Comparison of ENCODE assay signal across 28 cellular contexts in the genomic region with DNA sequence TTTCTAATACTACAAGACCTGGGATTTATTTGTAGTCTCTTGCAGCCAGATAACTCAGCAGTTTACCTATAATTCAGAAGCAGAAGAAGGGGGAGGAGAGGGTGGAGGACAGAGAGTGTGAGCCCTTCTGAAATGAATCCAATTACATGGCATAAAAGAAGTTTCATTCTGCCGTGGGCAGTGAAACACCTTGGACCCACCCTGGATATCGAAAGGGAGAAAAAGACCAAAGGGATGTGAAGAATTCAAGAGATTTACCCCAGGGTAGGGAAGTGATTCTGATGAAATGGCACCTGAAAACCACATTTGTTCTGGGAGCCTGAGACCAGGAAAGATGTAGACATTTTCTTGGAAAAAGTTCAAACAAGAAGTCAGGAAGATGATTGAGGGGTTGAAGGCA.
"Had no signal": no experiment of that assay in that cellular context is flagged by ENCODE, and none has a peak within 500 bp of the region (broad histone marks: within the 10 kb centered on the region; RNA-seq: fewer than 3 reads in every experiment).

No MANE protein-coding gene starts in this region.

- H3K4me1 Mint-ChIP-seq: activated B cell treated with CpG ODN at 0.5 μM for 24 hours; activated CD4-positive, alpha-beta T cell treated with anti-CD3 and anti-CD28 coated beads for 36 hours; activated naive CD8-positive, alpha-beta T cell treated with anti-CD3 and anti-CD28 coated beads for 36 hours; naive B cell; stimulated activated naive B cell treated with anti-CD40 and anti-IgM and Interleukin-4, amounts not matched to agents 10 μg/mL and 1 μg/mL and 100 μg/mL, for 72 hours; T-cell had no signal

- H3K27ac ChIP-seq: adrenal gland, body of pancreas, esophagus muscularis mucosa, heart right ventricle, left ventricle myocardium inferior, neutrophil, stomach, thyroid gland, upper lobe of right lung had no signal

- H3K9me3 ChIP-seq: adrenal gland, body of pancreas, esophagus muscularis mucosa, neutrophil, stomach, thyroid gland, upper lobe of right lung had no signal

- H3K36me3 Mint-ChIP-seq: activated naive CD8-positive, alpha-beta T cell treated with anti-CD3 and anti-CD28 coated beads for 36 hours; naive B cell; stimulated activated naive B cell treated with anti-CD40 and anti-IgM and Interleukin-4, amounts not matched to agents 10 μg/mL and 1 μg/mL and 100 μg/mL, for 72 hours; T-cell had no signal

- H3K27me3 Mint-ChIP-seq: stimulated activated naive B cell treated with anti-CD40 and anti-IgM and Interleukin-4, amounts not matched to agents 10 μg/mL and 1 μg/mL and 100 μg/mL, for 72 hours had no signal

- H3K36me3 ChIP-seq: adrenal gland, esophagus muscularis mucosa, heart right ventricle, left ventricle myocardium inferior, neutrophil, stomach, thyroid gland, upper lobe of right lung had no signal

- H3K4me3 ChIP-seq: adrenal gland, body of pancreas, esophagus muscularis mucosa, heart right ventricle, left ventricle myocardium inferior, smooth muscle cell, stomach, thyroid gland, upper lobe of right lung had no signal

- ATAC-seq: activated CD4-positive, alpha-beta T cell treated with anti-CD3 and anti-CD28 coated beads for 36 hours; activated CD8-positive, alpha-beta T cell treated with anti-CD3 and anti-CD28 coated beads, Interleukin-2, amount 10 ng/mL, durations not matched to agents 7 days and 5 days; activated T-cell treated with anti-CD3 and anti-CD28 coated beads, Interleukin-2, amount 50 U/mL, for 72 hours; body of pancreas; effector memory CD8-positive, alpha-beta T cell; heart right ventricle; stimulated activated naive B cell treated with anti-CD40 and anti-IgM and Interleukin-4, amounts not matched to agents 10 μg/mL and 1 μg/mL and 100 μg/mL, for 72 hours; T-cell; upper lobe of right lung had no signal

- H3K4me3 Mint-ChIP-seq: activated B cell treated with CpG ODN at 0.5 μM for 24 hours; activated CD4-positive, alpha-beta T cell treated with anti-CD3 and anti-CD28 coated beads for 36 hours; activated CD8-positive, alpha-beta T cell treated with anti-CD3 and anti-CD28 coated beads, Interleukin-2, amount 10 ng/mL, durations not matched to agents 7 days and 5 days; activated naive CD4-positive, alpha-beta T cell treated with anti-CD3 and anti-CD28 coated beads for 36 hours; activated naive CD8-positive, alpha-beta T cell treated with anti-CD3 and anti-CD28 coated beads for 36 hours; activated T-cell treated with anti-CD3 and anti-CD28 coated beads, Interleukin-2, amount 50 U/mL, for 72 hours; effector memory CD8-positive, alpha-beta T cell; naive B cell; nephron progenitor cell; stimulated activated naive B cell treated with anti-CD40 and anti-IgM and Interleukin-4, amounts not matched to agents 10 μg/mL and 1 μg/mL and 100 μg/mL, for 72 hours; T-cell had no signal

- H3K27me3 ChIP-seq: adrenal gland, body of pancreas, esophagus muscularis mucosa, heart right ventricle, neutrophil, stomach, thyroid gland, upper lobe of right lung had no signal

- H3K4me1 ChIP-seq: adrenal gland, esophagus muscularis mucosa, heart right ventricle, left ventricle myocardium inferior, stomach, thyroid gland, upper lobe of right lung had no signal

- H3K9me3 Mint-ChIP-seq: activated naive CD4-positive, alpha-beta T cell treated with anti-CD3 and anti-CD28 coated beads for 36 hours; activated naive CD8-positive, alpha-beta T cell treated with anti-CD3 and anti-CD28 coated beads for 36 hours; effector memory CD8-positive, alpha-beta T cell; T-cell had no signal

- DNase-seq: activated B cell treated with CpG ODN at 0.5 μM for 24 hours; activated CD4-positive, alpha-beta T cell treated with anti-CD3 and anti-CD28 coated beads for 36 hours; activated CD8-positive, alpha-beta T cell treated with anti-CD3 and anti-CD28 coated beads, Interleukin-2, amount 10 ng/mL, durations not matched to agents 7 days and 5 days; activated effector memory CD4-positive, alpha-beta T cell treated with anti-CD3 and anti-CD28 coated beads, Interleukin-2, amount 50 U/mL, for 16 hours; activated naive CD4-positive, alpha-beta T cell treated with anti-CD3 and anti-CD28 coated beads for 36 hours; activated naive CD8-positive, alpha-beta T cell treated with anti-CD3 and anti-CD28 coated beads for 36 hours; activated T-cell treated with anti-CD3 and anti-CD28 coated beads for 4 hours; activated T-cell treated with anti-CD3 and anti-CD28 coated beads, Interleukin-2, amount 50 U/mL, for 72 hours; adrenal gland; aorta; body of pancreas; cortex of kidney; effector memory CD8-positive, alpha-beta T cell; foreskin melanocyte; heart right ventricle; left ventricle myocardium inferior; naive B cell; nephron progenitor cell; stimulated activated CD4-positive, alpha-beta T cell treated with anti-CD3 and anti-CD28 coated beads, Interleukin-1b, Interleukin-23, amount 100 ng/mL, for 48 hours; stimulated activated CD4-positive, alpha-beta T cell treated with anti-CD3 and anti-CD28 coated beads, Interleukin-4, amount 100 ng/mL, for 4 hours; stimulated activated naive B cell treated with anti-CD40 and anti-IgM and Interleukin-4, amounts not matched to agents 10 μg/mL and 1 μg/mL and 100 μg/mL, for 72 hours; stomach; T-cell; thyroid gland; upper lobe of right lung had no signal

- H3K27ac Mint-ChIP-seq: activated B cell treated with CpG ODN at 0.5 μM for 24 hours; activated CD4-positive, alpha-beta T cell treated with anti-CD3 and anti-CD28 coated beads for 36 hours; activated CD8-positive, alpha-beta T cell treated with anti-CD3 and anti-CD28 coated beads, Interleukin-2, amount 10 ng/mL, durations not matched to agents 7 days and 5 days; activated naive CD4-positive, alpha-beta T cell treated with anti-CD3 and anti-CD28 coated beads for 36 hours; activated naive CD8-positive, alpha-beta T cell treated with anti-CD3 and anti-CD28 coated beads for 36 hours; activated T-cell treated with anti-CD3 and anti-CD28 coated beads, Interleukin-2, amount 50 U/mL, for 72 hours; effector memory CD8-positive, alpha-beta T cell; nephron progenitor cell; stimulated activated naive B cell treated with anti-CD40 and anti-IgM and Interleukin-4, amounts not matched to agents 10 μg/mL and 1 μg/mL and 100 μg/mL, for 72 hours; T-cell had no signal
